17 cellular contexts compared by ENCODE assay signal in the genomic region with DNA sequence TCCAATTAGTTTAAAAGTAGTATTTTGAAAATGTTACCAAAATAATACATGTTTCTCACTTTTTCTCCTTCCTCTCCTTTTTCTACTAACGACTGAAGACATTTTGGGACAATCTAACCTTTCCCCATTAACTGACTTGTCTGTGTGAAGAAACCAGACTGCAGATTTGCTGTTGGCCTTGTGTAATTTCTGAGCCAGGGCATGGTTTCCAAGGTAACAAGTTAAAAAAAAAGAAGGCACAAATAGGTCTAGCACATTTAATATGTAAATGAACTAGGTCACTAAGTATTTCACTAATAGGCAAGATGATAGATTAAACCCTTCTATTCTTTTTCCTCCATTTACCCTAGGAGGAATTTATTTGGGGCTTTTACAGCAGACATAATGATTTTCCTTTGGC.
"Had no signal": no experiment of that assay in that cellular context is flagged by ENCODE, and none has a peak within 500 bp of the region (broad histone marks: within the 10 kb centered on the region; RNA-seq: fewer than 3 reads in every experiment).

No MANE protein-coding gene starts in this region.

- ATAC-seq: activated CD4-positive, alpha-beta T cell treated with anti-CD3 and anti-CD28 coated beads for 36 hours; activated CD8-positive, alpha-beta memory T cell treated with anti-CD3 and anti-CD28 coated beads, Interleukin-2, amount 10 ng/mL, durations not matched to agents 7 days and 5 days; foreskin keratinocyte; left colon; stimulated activated naive CD8-positive, alpha-beta T cell treated with anti-CD3 and anti-CD28 coated beads, Interleukin-15, Interleukin-2, amounts not matched to agents 100 U/mL and 50 U/mL, for 24 hours had no signal

- H3K4me3 ChIP-seq: lung, prostate gland, right atrium auricular region, vagina had no signal

- H3K9me3 ChIP-seq: prostate gland, right atrium auricular region, vagina had no signal

- H3K36me3 ChIP-seq: prostate gland, right atrium auricular region, vagina had no signal

- H3K27me3 ChIP-seq: foreskin keratinocyte, right atrium auricular region, vagina had no signal

- H3K4me1 ChIP-seq: right atrium auricular region had no signal

- H3K27ac ChIP-seq: foreskin keratinocyte, right atrium auricular region, vagina had no signal

- DNase-seq: activated CD4-positive, alpha-beta memory T cell treated with anti-CD3 and anti-CD28 coated beads, Interleukin-2, amount 10 ng/mL, durations not matched to agents 7 days and 5 days; activated CD4-positive, alpha-beta T cell treated with anti-CD3 and anti-CD28 coated beads for 36 hours; activated CD8-positive, alpha-beta memory T cell treated with anti-CD3 and anti-CD28 coated beads, Interleukin-2, amount 10 ng/mL, durations not matched to agents 7 days and 5 days; activated naive CD4-positive, alpha-beta T cell; activated naive CD8-positive, alpha-beta T cell treated with anti-CD3 and anti-CD28 coated beads for 36 hours; effector memory CD4-positive, alpha-beta T cell; foreskin keratinocyte; glutamatergic neuron; islet precursor cell; left colon; stimulated activated CD4-positive, alpha-beta T cell treated with anti-CD3 and anti-CD28 coated beads, Interleukin-2, amount 100 ng/mL, for 24 hours; stimulated activated naive CD8-positive, alpha-beta T cell treated with anti-CD3 and anti-CD28 coated beads, Interleukin-15, Interleukin-2, amounts not matched to agents 100 U/mL and 50 U/mL, for 24 hours; SW 1271 had no signal
